ENCODE assay signal across 25 cellular contexts in the genomic region with DNA sequence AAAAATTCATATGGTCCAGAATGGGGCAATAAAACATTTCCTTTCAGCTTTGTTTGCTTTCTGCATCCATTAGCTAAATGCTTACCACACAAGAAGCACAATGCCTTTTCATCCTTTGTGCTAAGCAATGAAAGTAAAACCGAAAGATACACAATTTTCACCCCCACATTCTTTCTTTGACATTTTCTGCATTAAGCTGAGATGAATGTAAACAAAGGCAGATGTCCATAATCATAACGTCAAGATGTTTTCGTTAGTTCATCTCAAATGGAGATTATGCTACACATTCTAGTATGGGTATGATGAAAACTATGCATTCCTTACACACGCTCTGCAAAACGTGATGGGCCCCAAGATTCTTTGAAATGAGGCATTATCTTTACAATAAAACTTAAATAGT.
DNase-seq lines count a peak whose midpoint lies in the region; ATAC-seq and FAIRE-seq lines count a peak whose summit lies in the region.
"Had no signal": no experiment of that assay in that cellular context is flagged by ENCODE, and none has a peak within 500 bp of the region (broad histone marks: within the 10 kb centered on the region; RNA-seq: fewer than 3 reads in every experiment).

No MANE protein-coding gene starts in this region.

- no peak overlapping the region for H3K9ac ChIP-seq in adipocyte (ENCODE audit: low read length)
- H3K9ac ChIP-seq in mesenchymal stem cell (ENCODE audit: low read length): no peak overlapping the region

- DNase-seq in NCI-H1092 treated with DMSO at 0.1 percent for 48 hours (lab: John Stamatoyannopoulos, UW) (peak; percentile 16), NCI-H1092 (lab: John Stamatoyannopoulos, UW) (no peak), NCI-H146 treated with DMSO at 0.1 percent for 48 hours (lab: John Stamatoyannopoulos, UW; ENCODE audit: unreplicated experiment) (peak; percentile 34), adipocyte (ENCODE audit: low read depth) (peak; percentile 41), mesenchymal stem cell (peak; percentile 52), frontal cortex (ENCODE audit: low spot score in 2 of 2) (no peak)
- DNase-seq: activated CD4-positive, alpha-beta memory T cell treated with anti-CD3 and anti-CD28 coated beads, Interleukin-2, amount 10 ng/mL, durations not matched to agents 7 days and 5 days; activated effector memory CD4-positive, alpha-beta T cell treated with Interleukin-2 at 50 U/mL for 16 hours; activated naive CD8-positive, alpha-beta T cell treated with anti-CD3 and anti-CD28 coated beads, Interleukin-2, amount 10 ng/mL, durations not matched to agents 7 days and 5 days; effector memory CD4-positive, alpha-beta T cell; EL; esophagus squamous epithelium; head of caudate nucleus; midbrain; NCI-H187; NCI-H524; pancreas; sigmoid colon; stimulated activated CD8-positive, alpha-beta memory T cell treated with anti-CD3 and anti-CD28 coated beads, Interleukin-4, amount 100 ng/mL, for 48 hours had no signal

- H2BK5ac ChIP-seq in mesenchymal stem cell (ENCODE audit: low read depth, low read length, poor library complexity, severe bottlenecking): no peak overlapping the region

- no peaks in the 10 kb centered on the region for H3K79me1 ChIP-seq in mesenchymal stem cell (replicated peaks; ENCODE audit: low read length, poor library complexity, severe bottlenecking)

- no peak overlapping the region for H2BK120ac ChIP-seq in mesenchymal stem cell (ENCODE audit: low read depth, low read length)

- peaks cover 4% of the 10 kb centered on the region for H3K9me3 ChIP-seq in adipocyte (ENCODE audit: control insufficient read depth, low read length)
- no peaks in the 10 kb centered on the region for H3K9me3 ChIP-seq in mesenchymal stem cell (ENCODE audit: control insufficient read depth, low read length)
- H3K9me3 ChIP-seq: esophagus squamous epithelium, pancreas had no signal

- WGBS in mesenchymal stem cell: 43% methylated on average over 1 of the region's 5 CpGs

- no peak overlapping the region for H2BK12ac ChIP-seq in mesenchymal stem cell (ENCODE audit: low read length in 2 of 2)

- H2BK15ac ChIP-seq in mesenchymal stem cell (ENCODE audit: low read depth, poor library complexity, severe bottlenecking): no peak overlapping the region

- no peak overlapping the region for H3K23ac ChIP-seq in mesenchymal stem cell (ENCODE audit: low read length in 2 of 2)

- H3K4me1 ChIP-seq in adipocyte (ENCODE audit: control insufficient read depth, insufficient read depth, low read length) (no peaks in the 10 kb centered on the region), mesenchymal stem cell (ENCODE audit: control insufficient read depth, insufficient read depth, low read depth, low read length) (no peaks in the 10 kb centered on the region)
- H3K4me1 ChIP-seq: esophagus squamous epithelium, pancreas, sigmoid colon had no signal

- no peak overlapping the region for H2AK5ac ChIP-seq in mesenchymal stem cell (ENCODE audit: low read length, severe bottlenecking)

- H3K36me3 ChIP-seq in adipocyte (ENCODE audit: control insufficient read depth, insufficient read depth, low read length, severe bottlenecking): no peaks in the 10 kb centered on the region
- H3K36me3 ChIP-seq in mesenchymal stem cell (ENCODE audit: control insufficient read depth in 1 of 2, insufficient read depth in 2 of 2, low read depth in 1 of 2, low read length in 2 of 2): no peaks in the 10 kb centered on the region
- H3K36me3 ChIP-seq: esophagus squamous epithelium, pancreas, sigmoid colon had no signal

- FAIRE-seq in frontal cortex (lab: Jason Lieb, UNC): no peak
- FAIRE-seq: pancreas had no signal

- ATAC-seq in esophagus mucosa (no peak), HG03108 (IDR thresholded peaks at IDR 0.05; ENCODE audit: unreplicated experiment) (no peak)
- ATAC-seq: left lobe of liver; natural killer cell treated with Interleukin-12 subunit alpha and Interleukin-12 subunit beta and Interleukin-15 and Interleukin-18, amount 100 ng/mL, for 72 hours; pancreas had no signal

- H3K14ac ChIP-seq in mesenchymal stem cell (ENCODE audit: low read length in 2 of 2): no peak overlapping the region

- H3K4me2 ChIP-seq in mesenchymal stem cell (ENCODE audit: low read length, poor library complexity, severe bottlenecking): no peak overlapping the region

- H3K27ac ChIP-seq in mesenchymal stem cell (ENCODE audit: low read length, poor library complexity, severe bottlenecking): no peak overlapping the region
- H3K27ac ChIP-seq: 22Rv1, esophagus squamous epithelium, HL-60, pancreas, sigmoid colon had no signal

- H3K4ac ChIP-seq in mesenchymal stem cell (ENCODE audit: low read depth in 1 of 2, low read length in 2 of 2): no peak overlapping the region

- H3K4me3 ChIP-seq in adipocyte (ENCODE audit: low read length) (no peak overlapping the region), mesenchymal stem cell (ENCODE audit: insufficient read depth in 1 of 2, low read depth in 1 of 2, low read length in 2 of 2) (no peak overlapping the region)
- H3K4me3 ChIP-seq: esophagus squamous epithelium, pancreas, sigmoid colon had no signal

- H3K27me3 ChIP-seq in adipocyte (replicated peaks; ENCODE audit: control insufficient read depth, insufficient read depth, low read length) (no peaks in the 10 kb centered on the region), mesenchymal stem cell (ENCODE audit: control insufficient read depth in 1 of 2, insufficient read depth in 1 of 2, low read length in 2 of 2) (no peaks in the 10 kb centered on the region)
- H3K27me3 ChIP-seq: esophagus squamous epithelium, pancreas, sigmoid colon had no signal

- no peak overlapping the region for H4K91ac ChIP-seq in mesenchymal stem cell (ENCODE audit: low read length)

- no peak overlapping the region for H2AFZ ChIP-seq in mesenchymal stem cell (ENCODE audit: low read depth, low read length)

- H3K18ac ChIP-seq in mesenchymal stem cell (ENCODE audit: low read depth in 1 of 2, low read length in 2 of 2): no peak overlapping the region

- no peak overlapping the region for H4K8ac ChIP-seq in mesenchymal stem cell (ENCODE audit: low read length)

Comparison
In these comparisons a context has a peak if more than half of its experiments do, and no peak if none do; other contexts are left out.
1. DNase-seq: peak in NCI-H1092 treated with DMSO at 0.1 percent for 48 hours (single experiment), NCI-H146 treated with DMSO at 0.1 percent for 48 hours (single experiment), adipocyte (single experiment) and mesenchymal stem cell (single experiment); none in NCI-H1092 (single experiment) and frontal cortex (0 of 2).